ENCODE assay signal across 1 cellular context in the genomic region with DNA sequence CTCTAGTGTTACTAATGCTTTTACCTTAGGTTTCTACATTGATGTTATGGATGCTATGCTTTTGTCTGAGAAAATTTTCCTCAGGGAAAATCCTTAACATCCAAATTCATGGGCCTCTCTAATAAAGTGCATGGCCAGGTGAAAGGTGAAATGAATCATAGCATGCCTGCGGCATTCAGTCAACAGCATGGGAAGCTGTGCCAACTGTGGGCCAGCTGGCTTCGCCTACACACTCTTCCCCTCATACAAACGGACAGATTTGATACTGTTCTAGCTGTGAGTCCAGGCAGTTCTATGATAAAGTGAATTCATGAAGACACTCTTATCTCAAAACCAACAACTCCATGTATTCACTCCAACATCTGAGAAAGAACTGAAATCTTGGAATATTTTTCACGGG.
TF ChIP-seq lines count a peak whose summit lies in the region.

No MANE protein-coding gene starts in this region.

TF ChIP-seq in HCT116, 20 proteins besides CTCF, POLR2A, EP300 and RAD21 (continued from another document):
- TF ChIP-seq, protein P1, sequence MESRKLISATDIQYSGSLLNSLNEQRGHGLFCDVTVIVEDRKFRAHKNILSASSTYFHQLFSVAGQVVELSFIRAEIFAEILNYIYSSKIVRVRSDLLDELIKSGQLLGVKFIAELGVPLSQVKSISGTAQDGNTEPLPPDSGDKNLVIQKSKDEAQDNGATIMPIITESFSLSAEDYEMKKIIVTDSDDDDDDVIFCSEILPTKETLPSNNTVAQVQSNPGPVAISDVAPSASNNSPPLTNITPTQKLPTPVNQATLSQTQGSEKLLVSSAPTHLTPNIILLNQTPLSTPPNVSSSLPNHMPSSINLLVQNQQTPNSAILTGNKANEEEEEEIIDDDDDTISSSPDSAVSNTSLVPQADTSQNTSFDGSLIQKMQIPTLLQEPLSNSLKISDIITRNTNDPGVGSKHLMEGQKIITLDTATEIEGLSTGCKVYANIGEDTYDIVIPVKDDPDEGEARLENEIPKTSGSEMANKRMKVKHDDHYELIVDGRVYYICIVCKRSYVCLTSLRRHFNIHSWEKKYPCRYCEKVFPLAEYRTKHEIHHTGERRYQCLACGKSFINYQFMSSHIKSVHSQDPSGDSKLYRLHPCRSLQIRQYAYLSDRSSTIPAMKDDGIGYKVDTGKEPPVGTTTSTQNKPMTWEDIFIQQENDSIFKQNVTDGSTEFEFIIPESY (IDR thresholded peaks at IDR 0.05; ENCODE audit: extremely low read depth, insufficient replicate concordance, low read length) = no peak
- no peak for TF ChIP-seq EZH2phosphoT487 (IDR thresholded peaks at IDR 0.05; ENCODE audit: borderline replicate concordance)
- 0 out of 2 replicates have a peak, but pooled peaks have one; percentile 25 for TF ChIP-seq SP1 (IDR thresholded peaks at IDR 0.05; ENCODE audit: low read depth)
- no peak for TF ChIP-seq CBX3 (IDR thresholded peaks at IDR 0.05; ENCODE audit: low read depth)
